ENCODE assay signal across 10 cellular contexts in genomic region chr3:134463676-134464611, GRCh38. TPM values are rescaled to one million over a fixed set of nuclear protein-coding genes. Genes with fewer than 3 reads are reported as not detected.
DNase-seq lines count a peak whose midpoint lies in the region; ATAC-seq, FAIRE-seq and TF ChIP-seq lines count a peak whose summit lies in the region.
"Had no signal": no experiment of that assay in that cellular context is flagged by ENCODE, and none has a peak within 500 bp of the region (broad histone marks: within the 10 kb centered on the region; RNA-seq: fewer than 3 reads in every experiment).

No MANE protein-coding gene starts in this region.

- peak overlapping the region; percentile 51; the same call in 1 of the 2 replicates for H3K18ac ChIP-seq in H1 (ENCODE audit: extremely low read depth, low read length)
- no peak overlapping the region for H3K18ac ChIP-seq in mesendoderm (ENCODE audit: low read length)

- H3K9ac ChIP-seq in H1 (replicated peaks in 1 of 4; ENCODE audit: extremely low read depth in 1 of 4, low read depth in 3 of 4, low read length in 3 of 4) (peak overlapping the region in 3 of 4 experiments; percentile 31 to 78 (median 43); a peak in 3 of 7 replicates), mesendoderm (ENCODE audit: low read length) (no peak overlapping the region)

- no peak overlapping the region for H4K91ac ChIP-seq in H1 (replicated peaks; ENCODE audit: insufficient read length, low read length)

- H3K79me1 ChIP-seq in H1 (ENCODE audit: low read depth, low read length) = no peaks in the 10 kb centered on the region
- H3K79me1 ChIP-seq in mesendoderm (ENCODE audit: low read length) = no peaks in the 10 kb centered on the region

- POLR2A ChIA-PET in H1 (lab: Charles Lee; ENCODE audit: partially characterized antibody) = interaction anchor here (0.6 to 3.6 kb wide), 15 partner anchors 9 to 101 kb away, joined by 3 to 23 read pairs (median 3); partner anchors contain the start of genes AMOTL2, ANAPC13 and CEP63

- H3K79me2 ChIP-seq in H1 (ENCODE audit: control insufficient read depth in 1 of 2, insufficient read depth in 2 of 2, low read length in 2 of 2) = no peaks in the 10 kb centered on the region; a peak in 1 of 4 replicates
- no peaks in the 10 kb centered on the region for H3K79me2 ChIP-seq in mesendoderm (ENCODE audit: control insufficient read depth, insufficient read depth, low read length)

- H3K27ac ChIP-seq in H1 (ENCODE audit: low read depth, low read length) = peak overlapping the region; percentile 71
- H3K27ac ChIP-seq in mesendoderm (ENCODE audit: low read depth, low read length) = no peak overlapping the region
- H3K27ac ChIP-seq in tibial nerve = peak overlapping the region in 3 of 4 donors; percentile 46 to 86 (median 85)

- peak overlapping the region; percentile 18; the same call in 1 of the 2 replicates for H2AK5ac ChIP-seq in H1 (ENCODE audit: low read depth, low read length)
- no peak overlapping the region for H2AK5ac ChIP-seq in mesendoderm (ENCODE audit: low read length)

- H3K36me3 Mint-ChIP-seq in activated T-helper 1 cell treated with anti-CD3 and anti-CD28 coated beads, Interleukin-12 subunit alpha, Interleukin-12 subunit beta, Interleukin-2, Interleukin-4 antibody, amounts not matched to agents 30 ng/mL and 10 ng/mL and 1 ng/mL, durations not matched to agents 14 hours and 24 hours and 36 hours (ENCODE audit: low read depth) = no peaks in the 10 kb centered on the region

- intact Hi-C loops in activated T-helper 1 cell treated with anti-CD3 and anti-CD28 coated beads, Interleukin-12 subunit alpha, Interleukin-12 subunit beta, Interleukin-2, Interleukin-4 antibody, amounts not matched to agents 30 ng/mL and 10 ng/mL and 1 ng/mL, durations not matched to agents 14 hours and 24 hours and 36 hours (cut with micrococcal nuclease) = no loop called here

- peak overlapping the region; percentile 63 to 64 for H3K4me2 ChIP-seq in H1 (ENCODE audit: insufficient read depth in 1 of 2, low read depth in 2 of 2, low read length in 2 of 2)
- no peak overlapping the region for H3K4me2 ChIP-seq in mesendoderm (ENCODE audit: low read length)

- H3K4me1 ChIP-seq in H1 (replicated peaks in 1 of 4; ENCODE audit: control insufficient read depth in 3 of 4, insufficient read depth in 4 of 4, low read length in 3 of 4) (peaks cover 5 to 16% (median 8%) of the 10 kb centered on the region in 4 experiments), mesendoderm (ENCODE audit: control insufficient read depth, low read depth, low read length) (no peaks in the 10 kb centered on the region), tibial nerve (peaks cover 0 to 70% (median 25%) of the 10 kb centered on the region in 4 donors)

- TF ChIP-seq POLR2A in H1 (IDR thresholded peaks at IDR 0.05; ENCODE audit: control extremely low read depth in 1 of 2, low read depth in 2 of 2, low read length in 2 of 2) (peak; percentile 68 to 89), tibial nerve (IDR thresholded peaks at IDR 0.05) (no peak)

- H2BK15ac ChIP-seq in H1 (ENCODE audit: low read length) (no peak overlapping the region), mesendoderm (replicated peaks; ENCODE audit: low read depth) (no peak overlapping the region)

- 0 out of 4 replicates have a peak, but pooled peaks of 1 of the 2 experiments have one; percentile 4 for TF ChIP-seq RAD21 in H1 (IDR thresholded peaks at IDR 0.05 in 1 of 2, conservative IDR thresholded peaks at IDR 0.05 in 1 of 2; ENCODE audit: low read depth in 2 of 2, low read length in 2 of 2)

- TF ChIP-seq EP300 in H1 (IDR thresholded peaks at IDR 0.05; ENCODE audit: borderline replicate concordance in 1 of 2, low read depth in 2 of 2, low read length in 2 of 2) (peak; percentile 56 to 97), tibial nerve (IDR thresholded peaks at IDR 0.05) (peak; percentile 58 to 81)

- H2BK20ac ChIP-seq in H1 (ENCODE audit: low read length) = no peak overlapping the region

- no peak overlapping the region for H3K27ac Mint-ChIP-seq in activated T-helper 1 cell treated with anti-CD3 and anti-CD28 coated beads, Interleukin-12 subunit alpha, Interleukin-12 subunit beta, Interleukin-2, Interleukin-4 antibody, amounts not matched to agents 30 ng/mL and 10 ng/mL and 1 ng/mL, durations not matched to agents 14 hours and 24 hours and 36 hours
- H3K27ac Mint-ChIP-seq: stimulated activated naive CD8-positive, alpha-beta T cell treated with anti-CD3 and anti-CD28 coated beads, Interleukin-15, amount 100 ng/mL, for 72 hours had no signal

- peak overlapping the region; percentile 80 for H2BK120ac ChIP-seq in H1 (replicated peaks; ENCODE audit: low read depth, low read length)
- H2BK120ac ChIP-seq in mesendoderm (ENCODE audit: low read depth, low read length) = no peak overlapping the region

- ATAC-seq in HG03469 (IDR thresholded peaks at IDR 0.05; ENCODE audit: unreplicated experiment) (no peak), HG02588 (IDR thresholded peaks at IDR 0.05; ENCODE audit: unreplicated experiment) (no peak)
- ATAC-seq: stimulated activated naive CD8-positive, alpha-beta T cell treated with anti-CD3 and anti-CD28 coated beads, Interleukin-15, amount 100 ng/mL, for 72 hours had no signal

- H3K23me2 ChIP-seq in H1 (ENCODE audit: low read depth, low read length) = no peaks in the 10 kb centered on the region

- TF ChIP-seq CTCF in H1 (IDR thresholded peaks at IDR 0.05; ENCODE audit: control extremely low read depth in 1 of 3, insufficient read depth in 1 of 3, low read depth in 1 of 3, low read length in 3 of 3) (no peak), tibial nerve (IDR thresholded peaks at IDR 0.05) (no peak)

- 23% methylated on average over 16 of the region's 17 CpGs; no CpG with 5 or more reads in 1 of the 2 experiments for WGBS in H1 (ENCODE audit: extremely low coverage in 1 of 2, insufficient coverage in 1 of 2, insufficient read length in 1 of 2, insufficient replicate concordance in 2 of 2, low coverage in 1 of 2, low lambda C conversion rate in 2 of 2, missing lambda C conversion rate in 1 of 2), 2 experiments
- no CpG with 5 or more reads among the region's 17 CpGs for WGBS in mesendoderm (ENCODE audit: extremely low coverage, insufficient coverage, low lambda C conversion rate)
- 26 to 27% methylated on average over 17 of the region's 17 CpGs for WGBS in tibial nerve, 2 donors

- H4K5ac ChIP-seq in H1 (ENCODE audit: insufficient read length, low read depth, low read length) = no peak overlapping the region
- no peak overlapping the region for H4K5ac ChIP-seq in mesendoderm (ENCODE audit: low read length)

- H3K14ac ChIP-seq in H1 (ENCODE audit: insufficient read length) = no peak overlapping the region

- H2BK12ac ChIP-seq in H1 (ENCODE audit: low read depth, low read length) = peak overlapping the region; percentile 93

- H3K56ac ChIP-seq in H1 (replicated peaks; ENCODE audit: insufficient read length, low read depth, low read length) (no peak overlapping the region), mesendoderm (ENCODE audit: low read length) (no peak overlapping the region)

- H2AFZ ChIP-seq in H1 (ENCODE audit: low read length) = no peak overlapping the region

- peak; percentile 91 for FAIRE-seq in H1 (lab: Jason Lieb, UNC)

- no peaks in the 10 kb centered on the region for H3K36me3 ChIP-seq in H1 (ENCODE audit: control insufficient read depth in 2 of 4, insufficient read depth in 4 of 4, low read length in 3 of 4)
- no peaks in the 10 kb centered on the region for H3K36me3 ChIP-seq in mesendoderm (ENCODE audit: control insufficient read depth, insufficient read depth, low read length)
- H3K36me3 ChIP-seq in tibial nerve = no peaks in the 10 kb centered on the region

- H3K23ac ChIP-seq in H1 (ENCODE audit: insufficient read length) (no peak overlapping the region), mesendoderm (ENCODE audit: low read length) (no peak overlapping the region)

- H4K8ac ChIP-seq in H1 (ENCODE audit: extremely low read depth, insufficient read depth, low read length) (no peak overlapping the region), mesendoderm (ENCODE audit: low read depth, low read length) (no peak overlapping the region)

- H3K9me3 Mint-ChIP-seq in activated T-helper 1 cell treated with anti-CD3 and anti-CD28 coated beads, Interleukin-12 subunit alpha, Interleukin-12 subunit beta, Interleukin-2, Interleukin-4 antibody, amounts not matched to agents 30 ng/mL and 10 ng/mL and 1 ng/mL, durations not matched to agents 14 hours and 24 hours and 36 hours = no peaks in the 10 kb centered on the region
- H3K9me3 Mint-ChIP-seq: stimulated activated naive CD8-positive, alpha-beta T cell treated with anti-CD3 and anti-CD28 coated beads, Interleukin-15, amount 100 ng/mL, for 72 hours had no signal

- DNase-seq in LHCN-M2 (ENCODE audit: low read depth) (peak; percentile 86), H1 (ENCODE audit: low read depth in 1 of 2, low spot score in 2 of 2) (peak; percentile 73 to 79), mesendoderm (peak; percentile 99), tibial nerve (ENCODE audit: low spot score in 2 of 2) (peak; percentile 71 to 78)
- DNase-seq in activated T-helper 1 cell treated with anti-CD3 and anti-CD28 coated beads, Interleukin-12 subunit alpha, Interleukin-12 subunit beta, Interleukin-2, Interleukin-4 antibody, amounts not matched to agents 30 ng/mL and 10 ng/mL and 1 ng/mL, durations not matched to agents 14 hours and 24 hours and 36 hours (ENCODE audit: low spot score) = no peak
- DNase-seq in stimulated activated CD4-positive, alpha-beta T cell treated with anti-CD3 and anti-CD28 coated beads, Interleukin-2, amount 100 ng/mL, for 48 hours = no peak
- DNase-seq: NCI-H1048; stimulated activated naive CD8-positive, alpha-beta T cell treated with anti-CD3 and anti-CD28 coated beads, Interleukin-15, amount 100 ng/mL, for 72 hours had no signal

- H3K4ac ChIP-seq in H1 (replicated peaks; ENCODE audit: insufficient read length, low read depth, low read length) (no peak overlapping the region), mesendoderm (ENCODE audit: low read depth, low read length) (no peak overlapping the region)

- peaks cover 10% of the 10 kb centered on the region for H3K27me3 Mint-ChIP-seq in activated T-helper 1 cell treated with anti-CD3 and anti-CD28 coated beads, Interleukin-12 subunit alpha, Interleukin-12 subunit beta, Interleukin-2, Interleukin-4 antibody, amounts not matched to agents 30 ng/mL and 10 ng/mL and 1 ng/mL, durations not matched to agents 14 hours and 24 hours and 36 hours (ENCODE audit: insufficient read depth)

- no peaks in the 10 kb centered on the region for H3K9me3 ChIP-seq in H1 (ENCODE audit: insufficient read depth in 2 of 2, low read depth in 1 of 2, low read length in 1 of 2)
- H3K9me3 ChIP-seq in tibial nerve = no peaks in the 10 kb centered on the region

- no peaks in the 10 kb centered on the region for H3K4me1 Mint-ChIP-seq in activated T-helper 1 cell treated with anti-CD3 and anti-CD28 coated beads, Interleukin-12 subunit alpha, Interleukin-12 subunit beta, Interleukin-2, Interleukin-4 antibody, amounts not matched to agents 30 ng/mL and 10 ng/mL and 1 ng/mL, durations not matched to agents 14 hours and 24 hours and 36 hours (ENCODE audit: low read depth)
- H3K4me1 Mint-ChIP-seq: stimulated activated naive CD8-positive, alpha-beta T cell treated with anti-CD3 and anti-CD28 coated beads, Interleukin-15, amount 100 ng/mL, for 72 hours had no signal

- peak overlapping the region; percentile 58 for H2BK5ac ChIP-seq in H1 (ENCODE audit: low read depth, low read length)
- H2BK5ac ChIP-seq in mesendoderm (ENCODE audit: low read length) = no peak overlapping the region

- H3K4me3 ChIP-seq in H1 (ENCODE audit: extremely low read depth in 1 of 4, insufficient read depth in 2 of 4, low read depth in 3 of 4, low read length in 4 of 4) = peak overlapping the region in 1 of 4 experiments; percentile 39; a peak in 5 of 8 replicates
- no peak overlapping the region for H3K4me3 ChIP-seq in mesendoderm (ENCODE audit: low read length)
- H3K4me3 ChIP-seq in tibial nerve = peak overlapping the region in 1 of 4 donors; percentile 21

- no peak overlapping the region for H3K4me3 Mint-ChIP-seq in activated T-helper 1 cell treated with anti-CD3 and anti-CD28 coated beads, Interleukin-12 subunit alpha, Interleukin-12 subunit beta, Interleukin-2, Interleukin-4 antibody, amounts not matched to agents 30 ng/mL and 10 ng/mL and 1 ng/mL, durations not matched to agents 14 hours and 24 hours and 36 hours
- H3K4me3 Mint-ChIP-seq: stimulated activated naive CD8-positive, alpha-beta T cell treated with anti-CD3 and anti-CD28 coated beads, Interleukin-15, amount 100 ng/mL, for 72 hours had no signal

- CTCF ChIA-PET in H1 (lab: Charles Lee; ENCODE audit: partially characterized antibody) = interaction anchor here (1.0 to 2.4 kb wide), 13 partner anchors 8 to 158 kb away, joined by 3 to 9 read pairs (median 4); no protein-coding TSS in a partner anchor

- H3K27me3 ChIP-seq in H1 (replicated peaks in 1 of 4; ENCODE audit: control insufficient read depth in 3 of 4, extremely low read depth in 1 of 4, insufficient read depth in 3 of 4, low read length in 3 of 4) = no peaks in the 10 kb centered on the region
- no peaks in the 10 kb centered on the region for H3K27me3 ChIP-seq in mesendoderm (ENCODE audit: insufficient read depth, low read length, poor library complexity)
- no peaks in the 10 kb centered on the region for H3K27me3 ChIP-seq in tibial nerve

- no peaks in the 10 kb centered on the region for H4K20me1 ChIP-seq in H1 (replicated peaks in 1 of 2; ENCODE audit: control insufficient read depth in 1 of 2, insufficient read depth in 2 of 2, low read length in 2 of 2)

RNA-seq across cellular contexts. Expression of gene ANAPC13, which starts 21.8 kb away (rescaled TPM):
- total RNA-seq in LHCN-M2 (2014; rRNA removed) (166 and 196 TPM in 2 replicates), tibial nerve (10 to 100 TPM; 32.7 to 56.8 (median 49.1) TPM)
- polyA plus RNA-seq in LHCN-M2 (2012) = 116 TPM
- 31.0 and 34.0 TPM in 2 replicates for total RNA-seq in H1 (2021; fragmentation: NEBNext Ultra II Directional; extraction: Animal tissue kit (Norgen Biotek cat#: 25700))
- polyA plus RNA-seq in H1 (2011; rRNA removed) = 17.0 and 33.3 TPM in 2 replicates
- 43.8 TPM for polyA plus RNA-seq in H1 (2011; cell fraction: cytosol; rRNA removed)
- 4.2 TPM for polyA plus RNA-seq in H1 (2011; cell fraction: nucleus; rRNA removed)
- polyA plus RNA-seq in H1 (2012, experiment 1 of 2) = 30.0 to 63.3 TPM (median 32.0 TPM) in 4 replicates
- polyA plus RNA-seq in H1 (2012, experiment 2 of 2) = 8.1 TPM
- polyA plus RNA-seq in H1 (2013, experiment 1 of 2) = 20.6 TPM
- polyA plus RNA-seq in H1 (2013, experiment 2 of 2) = 22.3 TPM
- polyA minus RNA-seq in H1 (2011; rRNA and poly(A)+ RNA removed) = 13.7 and 16.9 TPM in 2 replicates
- polyA minus RNA-seq in H1 (2011; cell fraction: cytosol; rRNA and poly(A)+ RNA removed) = 7.8 TPM
- 9.8 TPM for polyA minus RNA-seq in H1 (2011; cell fraction: nucleus; rRNA and poly(A)+ RNA removed)
- 28.0 TPM for polyA plus RNA-seq in mesendoderm (2013, experiment 1 of 2)
- 26.6 TPM for polyA plus RNA-seq in mesendoderm (2013, experiment 2 of 2)
- total RNA-seq in activated T-helper 1 cell treated with anti-CD3 and anti-CD28 coated beads, Interleukin-12 subunit alpha, Interleukin-12 subunit beta, Interleukin-2, Interleukin-4 antibody, amounts not matched to agents 30 ng/mL and 10 ng/mL and 1 ng/mL, durations not matched to agents 14 hours and 24 hours and 36 hours = 25.2 and 26.8 TPM in 2 replicates

RNA-seq across cellular contexts. Expression of gene CEP63, which starts 21.9 kb away (rescaled TPM):
- total RNA-seq in LHCN-M2 (2014; rRNA removed) (25.0 and 29.8 TPM in 2 replicates), tibial nerve (10 to 100 TPM; 21.4 to 32.7 (median 27.8) TPM)
- 17.6 TPM for polyA plus RNA-seq in LHCN-M2 (2012)
- total RNA-seq in H1 (2021; fragmentation: NEBNext Ultra II Directional; extraction: Animal tissue kit (Norgen Biotek cat#: 25700)) = 15.5 and 18.2 TPM in 2 replicates
- 4.5 and 5.3 TPM in 2 replicates for polyA plus RNA-seq in H1 (2011; rRNA removed)
- 11.4 TPM for polyA plus RNA-seq in H1 (2011; cell fraction: cytosol; rRNA removed)
- polyA plus RNA-seq in H1 (2011; cell fraction: nucleus; rRNA removed) = 16.1 TPM
- 12.9 to 18.9 TPM (median 15.6 TPM) in 4 replicates for polyA plus RNA-seq in H1 (2012, experiment 1 of 2)
- 1.0 TPM for polyA plus RNA-seq in H1 (2012, experiment 2 of 2)
- polyA plus RNA-seq in H1 (2013, experiment 1 of 2) = 19.9 TPM
- 20.7 TPM for polyA plus RNA-seq in H1 (2013, experiment 2 of 2)
- polyA minus RNA-seq in H1 (2011; rRNA and poly(A)+ RNA removed) = 3.9 and 11.1 TPM in 2 replicates
- polyA minus RNA-seq in H1 (2011; cell fraction: cytosol; rRNA and poly(A)+ RNA removed) = 10.1 TPM
- polyA minus RNA-seq in H1 (2011; cell fraction: nucleus; rRNA and poly(A)+ RNA removed) = 35.0 TPM
- 20.6 TPM for polyA plus RNA-seq in mesendoderm (2013, experiment 1 of 2)
- polyA plus RNA-seq in mesendoderm (2013, experiment 2 of 2) = 21.0 TPM
- total RNA-seq in activated T-helper 1 cell treated with anti-CD3 and anti-CD28 coated beads, Interleukin-12 subunit alpha, Interleukin-12 subunit beta, Interleukin-2, Interleukin-4 antibody, amounts not matched to agents 30 ng/mL and 10 ng/mL and 1 ng/mL, durations not matched to agents 14 hours and 24 hours and 36 hours = 20.0 and 22.2 TPM in 2 replicates

Comparison
In these comparisons a context has a peak if more than half of its experiments do, and no peak if none do; other contexts are left out.
1. DNase-seq: peak in LHCN-M2 (single experiment), H1 (2 of 2), mesendoderm (single experiment) and tibial nerve (2 of 2); none in activated T-helper 1 cell treated with anti-CD3 and anti-CD28 coated beads, Interleukin-12 subunit alpha, Interleukin-12 subunit beta, Interleukin-2, Interleukin-4 antibody, amounts not matched to agents 30 ng/mL and 10 ng/mL and 1 ng/mL, durations not matched to agents 14 hours and 24 hours and 36 hours (single experiment) and stimulated activated CD4-positive, alpha-beta T cell treated with anti-CD3 and anti-CD28 coated beads, Interleukin-2, amount 100 ng/mL, for 48 hours (0 of 2).
2. POLR2A ChIP-seq: peak in H1 (2 of 2); none in tibial nerve (0 of 2).